Comparison of ENCODE assay signal across 24 cellular contexts in the genomic region with DNA sequence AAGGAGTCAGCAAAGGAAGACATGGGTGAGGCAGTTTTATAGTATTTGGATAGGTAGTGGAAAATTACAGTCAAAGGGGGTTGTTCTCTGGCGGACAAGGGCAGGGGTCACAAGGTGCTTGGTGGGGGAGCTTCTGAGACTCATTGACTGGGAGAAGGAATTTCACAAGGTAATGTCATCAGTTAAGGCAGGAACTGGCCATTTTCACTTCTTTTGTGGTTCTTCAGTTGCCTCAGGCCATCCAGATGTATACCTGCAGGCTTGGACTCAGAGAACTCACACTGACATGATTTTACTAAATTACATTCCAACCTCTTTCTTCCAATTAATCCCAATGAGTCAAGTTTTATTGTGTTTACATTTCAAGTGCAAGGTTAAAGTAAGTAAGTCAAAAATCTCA.
"Had no signal": no experiment of that assay in that cellular context is flagged by ENCODE, and none has a peak within 500 bp of the region (broad histone marks: within the 10 kb centered on the region; RNA-seq: fewer than 3 reads in every experiment).

No MANE protein-coding gene starts in this region.

- H3K4me1 Mint-ChIP-seq: activated naive CD8-positive, alpha-beta T cell treated with anti-CD3 and anti-CD28 coated beads, Interleukin-2, amount 10 ng/mL, durations not matched to agents 7 days and 5 days; central memory CD8-positive, alpha-beta T cell; immature natural killer cell had no signal

- H3K36me3 Mint-ChIP-seq: activated naive CD8-positive, alpha-beta T cell treated with anti-CD3 and anti-CD28 coated beads, Interleukin-2, amount 10 ng/mL, durations not matched to agents 7 days and 5 days; immature natural killer cell; natural killer cell treated with Interleukin-12 subunit alpha and Interleukin-12 subunit beta and Interleukin-15 and Interleukin-18, amount 100 ng/mL, for 72 hours; type B pancreatic cell had no signal

- H3K9me3 Mint-ChIP-seq: type B pancreatic cell had no signal

- H3K27me3 Mint-ChIP-seq: activated naive CD8-positive, alpha-beta T cell treated with anti-CD3 and anti-CD28 coated beads, Interleukin-2, amount 10 ng/mL, durations not matched to agents 7 days and 5 days; effector memory CD8-positive, alpha-beta T cell; natural killer cell treated with Interleukin-12 subunit alpha and Interleukin-12 subunit beta and Interleukin-15 and Interleukin-18, amount 100 ng/mL, for 72 hours; type B pancreatic cell had no signal

- H3K36me3 ChIP-seq: breast epithelium, esophagus muscularis mucosa, ovary, prostate gland, right atrium auricular region, spleen, WERI-Rb-1 had no signal

- H3K27ac ChIP-seq: breast epithelium, dorsolateral prefrontal cortex, esophagus muscularis mucosa, ovary, prostate gland, right atrium auricular region, spleen, testis, WERI-Rb-1 had no signal

- ATAC-seq: activated T-cell treated with anti-CD3 and anti-CD28 coated beads, Interleukin-2, amount 50 U/mL, for 4 hours; effector memory CD8-positive, alpha-beta T cell; left ventricle myocardium superior; natural killer cell treated with Interleukin-12 subunit alpha and Interleukin-12 subunit beta and Interleukin-15 and Interleukin-18, amount 100 ng/mL, for 72 hours had no signal

- DNase-seq: activated CD4-positive, alpha-beta T cell treated with anti-CD3 and anti-CD28 coated beads, Interleukin-2, amount 50 U/mL, for 4 hours; activated CD8-positive, alpha-beta memory T cell treated with anti-CD3 and anti-CD28 coated beads, Interleukin-2, amount 50 U/mL, for 48 hours; activated naive CD4-positive, alpha-beta T cell treated with anti-CD3 and anti-CD28 coated beads for 36 hours; activated naive CD8-positive, alpha-beta T cell treated with anti-CD3 and anti-CD28 coated beads, Interleukin-2, amount 10 ng/mL, durations not matched to agents 7 days and 5 days; activated T-cell treated with anti-CD3 and anti-CD28 coated beads, Interleukin-2, amount 50 U/mL, for 4 hours; amniotic stem cell; dorsolateral prefrontal cortex; effector memory CD8-positive, alpha-beta T cell; immature natural killer cell; left ventricle myocardium superior; ovary; spleen; stimulated activated CD4-positive, alpha-beta T cell treated with anti-CD3 and anti-CD28 coated beads, Interleukin-4, amount 100 ng/mL, for 1 hour; stimulated activated naive CD4-positive, alpha-beta T cell; T-helper 1 cell; testis; WERI-Rb-1 had no signal

- H3K4me3 Mint-ChIP-seq: activated naive CD4-positive, alpha-beta T cell treated with anti-CD3 and anti-CD28 coated beads for 36 hours; activated naive CD8-positive, alpha-beta T cell treated with anti-CD3 and anti-CD28 coated beads, Interleukin-2, amount 10 ng/mL, durations not matched to agents 7 days and 5 days; activated T-cell treated with anti-CD3 and anti-CD28 coated beads, Interleukin-2, amount 50 U/mL, for 4 hours; central memory CD8-positive, alpha-beta T cell; effector memory CD8-positive, alpha-beta T cell; immature natural killer cell; natural killer cell treated with Interleukin-12 subunit alpha and Interleukin-12 subunit beta and Interleukin-15 and Interleukin-18, amount 100 ng/mL, for 72 hours; type B pancreatic cell had no signal

- H3K9me3 ChIP-seq: breast epithelium, ovary, prostate gland, right atrium auricular region, testis had no signal

- H3K27me3 ChIP-seq: breast epithelium, dorsolateral prefrontal cortex, esophagus muscularis mucosa, ovary, right atrium auricular region, spleen, testis had no signal

- H3K4me3 ChIP-seq: breast epithelium, dorsolateral prefrontal cortex, esophagus muscularis mucosa, ovary, prostate gland, right atrium auricular region, spleen, testis had no signal

- H3K27ac Mint-ChIP-seq: activated naive CD4-positive, alpha-beta T cell treated with anti-CD3 and anti-CD28 coated beads for 36 hours; activated naive CD8-positive, alpha-beta T cell treated with anti-CD3 and anti-CD28 coated beads, Interleukin-2, amount 10 ng/mL, durations not matched to agents 7 days and 5 days; effector memory CD8-positive, alpha-beta T cell; immature natural killer cell; natural killer cell treated with Interleukin-12 subunit alpha and Interleukin-12 subunit beta and Interleukin-15 and Interleukin-18, amount 100 ng/mL, for 72 hours; type B pancreatic cell had no signal

- H3K4me1 ChIP-seq: breast epithelium, esophagus muscularis mucosa, prostate gland, right atrium auricular region, spleen, testis had no signal
